1 cellular context compared by ENCODE assay signal in genomic region chr12:63779498-63780481, GRCh38.
TF ChIP-seq lines count a peak whose summit lies in the region.

RXYLT1 (plus strand) TSS chr12:63779909; CDS start chr12:63779961, 52 bp downstream.

TF ChIP-seq in HepG2, 621 proteins besides CTCF, POLR2A, EP300 and RAD21 (continued from another document and continues in another):
- TF ChIP-seq RXRB (CRISPR knock-in tag; IDR thresholded peaks at IDR 0.05; ENCODE audit: borderline replicate concordance) (no peak; the same call in 1 of the 2 replicates), ETV5 (CRISPR knock-in tag; IDR thresholded peaks at IDR 0.05; ENCODE audit: borderline replicate concordance) (peak; percentile 63), ZBTB34 (CRISPR knock-in tag; IDR thresholded peaks at IDR 0.05) (no peak), ATF1 (CRISPR knock-in tag; IDR thresholded peaks at IDR 0.05) (no peak), CREM (IDR thresholded peaks at IDR 0.05) (0 out of 2 replicates have a peak, but pooled peaks have one; percentile 26), CREM (CRISPR knock-in tag; IDR thresholded peaks at IDR 0.05) (no peak), TGIF2 (CRISPR knock-in tag; IDR thresholded peaks at IDR 0.05) (peak; percentile 92), NKX3-1 (CRISPR knock-in tag; IDR thresholded peaks at IDR 0.05) (peak; percentile 10; the same call in 1 of the 2 replicates), ZNF816 (CRISPR knock-in tag; IDR thresholded peaks at IDR 0.05; ENCODE audit: borderline replicate concordance) (peak; percentile 68), ZC3H13 (CRISPR knock-in tag; IDR thresholded peaks at IDR 0.05) (no peak), TAF1 (CRISPR knock-in tag; IDR thresholded peaks at IDR 0.05) (peak; percentile 72; the same call in 1 of the 2 replicates), ZNF672 (CRISPR knock-in tag; IDR thresholded peaks at IDR 0.05) (no peak), NPAS2 (CRISPR knock-in tag; IDR thresholded peaks at IDR 0.05; ENCODE audit: borderline replicate concordance) (no peak), POLR2AphosphoS2 (IDR thresholded peaks at IDR 0.05; ENCODE audit: low read depth, low read length) (no peak), ATF4 (CRISPR knock-in tag; IDR thresholded peaks at IDR 0.05) (peak in 1 of 2 experiments; percentile 46; a peak in 2 of 4 replicates), NBN (conservative IDR thresholded peaks at IDR 0.05) (no peak), ZFP82 (CRISPR knock-in tag; IDR thresholded peaks at IDR 0.05; ENCODE audit: borderline replicate concordance) (no peak), ZNF709 (CRISPR knock-in tag; IDR thresholded peaks at IDR 0.05) (peak; percentile 55; the same call in 1 of the 2 replicates), ZNF784 (CRISPR knock-in tag; IDR thresholded peaks at IDR 0.05; ENCODE audit: borderline replicate concordance) (peak; percentile 42; the same call in 1 of the 2 replicates), GMEB1 (CRISPR knock-in tag; IDR thresholded peaks at IDR 0.05; ENCODE audit: borderline replicate concordance) (peak; percentile 37; the same call in 1 of the 2 replicates), ZNF446 (CRISPR knock-in tag; IDR thresholded peaks at IDR 0.05) (peak; percentile 30; the same call in 1 of the 2 replicates), NRL (CRISPR knock-in tag; IDR thresholded peaks at IDR 0.05; ENCODE audit: borderline replicate concordance) (peak; percentile 26; the same call in 1 of the 2 replicates), NONO (IDR thresholded peaks at IDR 0.05) (no peak), NONO (CRISPR knock-in tag; conservative IDR thresholded peaks at IDR 0.05) (0 out of 2 replicates have a peak, but pooled peaks have one; percentile 67), MAF1 (CRISPR knock-in tag; IDR thresholded peaks at IDR 0.05; ENCODE audit: borderline replicate concordance) (0 out of 2 replicates have a peak, but pooled peaks have one; percentile 41), TOPORS (CRISPR knock-in tag; IDR thresholded peaks at IDR 0.05) (no peak), KLF12 (CRISPR knock-in tag; IDR thresholded peaks at IDR 0.05; ENCODE audit: borderline replicate concordance) (no peak), GLMP (CRISPR knock-in tag; IDR thresholded peaks at IDR 0.05; ENCODE audit: borderline replicate concordance) (peak; percentile 91; the same call in 1 of the 2 replicates), ZNF691 (CRISPR knock-in tag; IDR thresholded peaks at IDR 0.05; ENCODE audit: borderline replicate concordance, low read depth) (no peak), ETS1 (CRISPR knock-in tag; IDR thresholded peaks at IDR 0.05) (no peak), SAP130 (CRISPR knock-in tag; IDR thresholded peaks at IDR 0.05; ENCODE audit: low read depth) (peak; percentile 82), ZNF646 (CRISPR knock-in tag; IDR thresholded peaks at IDR 0.05) (no peak), ZNF782 (CRISPR knock-in tag; IDR thresholded peaks at IDR 0.05; ENCODE audit: borderline replicate concordance) (peak; percentile 42; the same call in 1 of the 2 replicates), ZIK1 (CRISPR knock-in tag; IDR thresholded peaks at IDR 0.05; ENCODE audit: borderline replicate concordance, low read depth) (peak; percentile 59), MXD4 (CRISPR knock-in tag; IDR thresholded peaks at IDR 0.05) (peak; percentile 96), TAF15 (IDR thresholded peaks at IDR 0.05; ENCODE audit: low read depth, low read length, poor library complexity, severe bottlenecking) (no peak), ZNF773 (CRISPR knock-in tag; IDR thresholded peaks at IDR 0.05; ENCODE audit: borderline replicate concordance) (peak; percentile 50; the same call in 1 of the 2 replicates), ZNF547 (CRISPR knock-in tag; IDR thresholded peaks at IDR 0.05) (peak; percentile 68; the same call in 1 of the 2 replicates), HOMEZ (CRISPR knock-in tag; IDR thresholded peaks at IDR 0.05; ENCODE audit: low read depth) (no peak), RXRA (CRISPR knock-in tag; IDR thresholded peaks at IDR 0.05) (peak; percentile 45; the same call in 1 of the 2 replicates), MBD4 (IDR thresholded peaks at IDR 0.05; ENCODE audit: borderline replicate concordance, low read length) (no peak), AHR (CRISPR knock-in tag; IDR thresholded peaks at IDR 0.05) (0 out of 2 replicates have a peak, but pooled peaks have one; percentile 38), ZNF232 (CRISPR knock-in tag; IDR thresholded peaks at IDR 0.05; ENCODE audit: borderline replicate concordance) (0 out of 2 replicates have a peak, but pooled peaks have one; percentile 8), ZNF704 (CRISPR knock-in tag; IDR thresholded peaks at IDR 0.05; ENCODE audit: borderline replicate concordance) (no peak), SRSF1 (optimal IDR thresholded peaks at IDR 0.05; ENCODE audit: low read depth, low read length) (no peak), ZNF44 (CRISPR knock-in tag; IDR thresholded peaks at IDR 0.05) (peak; percentile 17; the same call in 1 of the 2 replicates), LCORL (IDR thresholded peaks at IDR 0.05) (no peak), LCORL (CRISPR knock-in tag; IDR thresholded peaks at IDR 0.05) (peak; percentile 37; the same call in 1 of the 2 replicates)
